8 cellular contexts compared by ENCODE assay signal in the genomic region with DNA sequence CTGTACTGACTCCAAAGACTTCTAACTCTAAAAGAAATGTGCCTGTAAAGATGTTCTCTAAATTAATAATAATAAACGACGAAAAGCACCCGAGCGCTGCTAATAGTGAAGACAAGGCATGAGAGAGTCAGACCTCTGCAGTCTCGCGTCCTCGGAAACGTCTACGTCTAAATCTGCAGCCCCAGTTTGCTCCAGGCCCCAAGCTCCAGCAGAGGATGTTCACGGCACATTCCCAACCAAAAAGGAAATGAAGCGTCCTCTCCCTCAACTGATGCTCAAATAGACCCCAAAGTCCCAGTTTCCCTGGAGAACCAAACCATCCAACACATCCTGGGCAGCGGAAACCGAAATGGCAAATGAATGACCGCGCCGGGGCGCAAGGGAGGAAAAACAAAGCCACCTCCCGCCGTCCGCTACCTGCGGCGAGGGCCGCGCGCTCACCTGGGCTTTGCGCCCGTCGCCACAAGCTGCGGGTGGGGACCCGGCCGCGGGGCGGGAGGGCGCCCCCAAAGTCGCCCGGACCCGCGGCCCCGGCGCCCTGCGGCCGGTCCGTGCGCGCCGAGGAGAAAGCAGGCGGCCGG. TPM values are rescaled to one million over a fixed set of nuclear protein-coding genes. Genes with fewer than 3 reads are reported as not detected.
DNase-seq lines count a peak whose midpoint lies in the region; ATAC-seq, FAIRE-seq and TF ChIP-seq lines count a peak whose summit lies in the region.

No MANE protein-coding gene starts in this region.

- H3K79me1 ChIP-seq in H1 (ENCODE audit: low read depth, low read length) (no peaks in the 10 kb centered on the region), mesendoderm (ENCODE audit: low read length) (peaks cover 2% of the 10 kb centered on the region)

- POLR2A ChIA-PET in H1 (lab: Charles Lee; ENCODE audit: partially characterized antibody) = interaction anchor here (0.6 to 2.9 kb wide), 8 partner anchors 9 to 153 kb away, joined by 3 to 10 read pairs (median 4); a partner anchor contains a TSS

- H2BK15ac ChIP-seq in H1 (ENCODE audit: low read length) (no peak overlapping the region), mesendoderm (replicated peaks; ENCODE audit: low read depth) (no peak overlapping the region)

- no peak overlapping the region for H2BK120ac ChIP-seq in H1 (replicated peaks; ENCODE audit: low read depth, low read length)
- H2BK120ac ChIP-seq in mesendoderm (ENCODE audit: low read depth, low read length) = no peak overlapping the region

- no peak overlapping the region for H2BK20ac ChIP-seq in H1 (ENCODE audit: low read length)

- no peak overlapping the region for H2BK5ac ChIP-seq in H1 (ENCODE audit: low read depth, low read length)
- H2BK5ac ChIP-seq in mesendoderm (ENCODE audit: low read length) = no peak overlapping the region

- H3K4me3 ChIP-seq in AG09309 (ENCODE audit: control insufficient read depth, low read depth, low read length) (peak overlapping the region; percentile 62), H1 (ENCODE audit: extremely low read depth in 1 of 4, insufficient read depth in 2 of 4, low read depth in 3 of 4, low read length in 4 of 4) (peak overlapping the region; percentile 63 to 81 (median 72)), mesendoderm (ENCODE audit: low read length) (peak overlapping the region; percentile 56)

- TF ChIP-seq POLR2A in H1 (IDR thresholded peaks at IDR 0.05; ENCODE audit: control extremely low read depth in 1 of 2, low read depth in 2 of 2, low read length in 2 of 2) = no peak; a peak in 1 of 3 replicates

- no peak overlapping the region for H4K91ac ChIP-seq in H1 (replicated peaks; ENCODE audit: insufficient read length, low read length)

- H4K8ac ChIP-seq in H1 (ENCODE audit: extremely low read depth, insufficient read depth, low read length) = peak overlapping the region; percentile 41; the same call in 1 of the 2 replicates
- no peak overlapping the region for H4K8ac ChIP-seq in mesendoderm (ENCODE audit: low read depth, low read length)

- WGBS in H1 (ENCODE audit: extremely low coverage in 1 of 2, insufficient coverage in 1 of 2, insufficient read length in 1 of 2, insufficient replicate concordance in 2 of 2, low coverage in 1 of 2, low lambda C conversion rate in 2 of 2, missing lambda C conversion rate in 1 of 2), 2 experiments = 8% methylated on average over 23 of the region's 48 CpGs; no CpG with 5 or more reads in 1 of the 2 experiments
- no CpG with 5 or more reads among the region's 48 CpGs for WGBS in mesendoderm (ENCODE audit: extremely low coverage, insufficient coverage, low lambda C conversion rate)

- no peak overlapping the region for H4K5ac ChIP-seq in H1 (ENCODE audit: insufficient read length, low read depth, low read length)
- H4K5ac ChIP-seq in mesendoderm (ENCODE audit: low read length) = no peak overlapping the region

- TF ChIP-seq RAD21 in H1 (IDR thresholded peaks at IDR 0.05 in 1 of 2, conservative IDR thresholded peaks at IDR 0.05 in 1 of 2; ENCODE audit: low read depth in 2 of 2, low read length in 2 of 2) = no peak

- no peak overlapping the region for H2AK5ac ChIP-seq in H1 (ENCODE audit: low read depth, low read length)
- no peak overlapping the region for H2AK5ac ChIP-seq in mesendoderm (ENCODE audit: low read length)

- H3K23ac ChIP-seq in H1 (ENCODE audit: insufficient read length) (no peak overlapping the region), mesendoderm (ENCODE audit: low read length) (no peak overlapping the region)

- H3K27me3 ChIP-seq in H1 (replicated peaks in 1 of 4; ENCODE audit: control insufficient read depth in 3 of 4, extremely low read depth in 1 of 4, insufficient read depth in 3 of 4, low read length in 3 of 4) (peaks cover 4 to 25% (median 17%) of the 10 kb centered on the region in 4 experiments), mesendoderm (ENCODE audit: insufficient read depth, low read length, poor library complexity) (no peaks in the 10 kb centered on the region)

- H3K79me2 ChIP-seq in H1 (ENCODE audit: control insufficient read depth in 1 of 2, insufficient read depth in 2 of 2, low read length in 2 of 2) (no peaks in the 10 kb centered on the region), mesendoderm (ENCODE audit: control insufficient read depth, insufficient read depth, low read length) (no peaks in the 10 kb centered on the region)

- H3K9me3 ChIP-seq in H1 (ENCODE audit: insufficient read depth in 2 of 2, low read depth in 1 of 2, low read length in 1 of 2) = no peaks in the 10 kb centered on the region

- H3K4me2 ChIP-seq in H1 (ENCODE audit: insufficient read depth in 1 of 2, low read depth in 2 of 2, low read length in 2 of 2) (peak overlapping the region; percentile 91 to 93), mesendoderm (ENCODE audit: low read length) (peak overlapping the region; percentile 88)

- no peak for TF ChIP-seq EP300 in H1 (IDR thresholded peaks at IDR 0.05; ENCODE audit: borderline replicate concordance in 1 of 2, low read depth in 2 of 2, low read length in 2 of 2)

- H3K27ac ChIP-seq in H1 (ENCODE audit: low read depth, low read length) = no peak overlapping the region
- H3K27ac ChIP-seq in mesendoderm (ENCODE audit: low read depth, low read length) = peak overlapping the region; percentile 87

- no peaks in the 10 kb centered on the region for H4K20me1 ChIP-seq in H1 (replicated peaks in 1 of 2; ENCODE audit: control insufficient read depth in 1 of 2, insufficient read depth in 2 of 2, low read length in 2 of 2)

- FAIRE-seq in H1 (lab: Jason Lieb, UNC) (no peak), urothelium cell line (lab: Jason Lieb, UNC) (no peak)

- H3K9ac ChIP-seq in H1 (replicated peaks in 1 of 4; ENCODE audit: extremely low read depth in 1 of 4, low read depth in 3 of 4, low read length in 3 of 4) (peak overlapping the region; percentile 71 to 83 (median 78)), mesendoderm (ENCODE audit: low read length) (peak overlapping the region; percentile 75)

- peaks cover 9% of the 10 kb centered on the region for H3K23me2 ChIP-seq in H1 (ENCODE audit: low read depth, low read length)

- CTCF ChIA-PET in H1 (lab: Charles Lee; ENCODE audit: partially characterized antibody) = interaction anchor here (1.1 to 2.6 kb wide), 8 partner anchors 11 to 525 kb away, joined by 3 to 16 read pairs (median 3); no protein-coding TSS in a partner anchor

- H2BK12ac ChIP-seq in H1 (ENCODE audit: low read depth, low read length) = no peak overlapping the region

- DNase-seq in AG09309 (ENCODE audit: low read depth) (no peak), SHP77 (lab: John Stamatoyannopoulos, UW) (peak; percentile 40 to 75), H1 (ENCODE audit: low read depth in 1 of 2, low spot score in 2 of 2) (no peak), mesendoderm (peak; percentile 86), urothelium cell line (ENCODE audit: low spot score) (peak; percentile 51)

- H3K36me3 ChIP-seq in H1 (ENCODE audit: control insufficient read depth in 2 of 4, insufficient read depth in 4 of 4, low read length in 3 of 4) = no peaks in the 10 kb centered on the region
- H3K36me3 ChIP-seq in mesendoderm (ENCODE audit: control insufficient read depth, insufficient read depth, low read length) = no peaks in the 10 kb centered on the region

- H3K4ac ChIP-seq in H1 (replicated peaks; ENCODE audit: insufficient read length, low read depth, low read length) (no peak overlapping the region), mesendoderm (ENCODE audit: low read depth, low read length) (peak overlapping the region; percentile 49)

- H3K4me1 ChIP-seq in H1 (replicated peaks in 1 of 4; ENCODE audit: control insufficient read depth in 3 of 4, insufficient read depth in 4 of 4, low read length in 3 of 4) (peaks cover 0 to 3% (median 1%) of the 10 kb centered on the region in 4 experiments; a peak in 3 of 7 replicates), mesendoderm (ENCODE audit: control insufficient read depth, low read depth, low read length) (peaks cover 21% of the 10 kb centered on the region)

- H3K18ac ChIP-seq in H1 (ENCODE audit: extremely low read depth, low read length) (peak overlapping the region; percentile 75; the same call in 1 of the 2 replicates), mesendoderm (ENCODE audit: low read length) (peak overlapping the region; percentile 76)

- peak overlapping the region; percentile 44 for H2AFZ ChIP-seq in H1 (ENCODE audit: low read length)

- H3K56ac ChIP-seq in H1 (replicated peaks; ENCODE audit: insufficient read length, low read depth, low read length) (peak overlapping the region; percentile 27), mesendoderm (ENCODE audit: low read length) (peak overlapping the region; percentile 87)

- ATAC-seq in GM18868 (IDR thresholded peaks at IDR 0.05; ENCODE audit: unreplicated experiment) = peak; percentile 35
- peak; percentile 40 for ATAC-seq in HG03460 (IDR thresholded peaks at IDR 0.05; ENCODE audit: unreplicated experiment)
- no peak for ATAC-seq in HG02973 (IDR thresholded peaks at IDR 0.05; ENCODE audit: unreplicated experiment)

- H3K14ac ChIP-seq in H1 (ENCODE audit: insufficient read length) = no peak overlapping the region

- TF ChIP-seq CTCF in AG09309 (IDR thresholded peaks at IDR 0.05; ENCODE audit: control insufficient read depth, insufficient read depth, low read depth, low read length, missing control alignments) (peak; percentile 26), H1 (IDR thresholded peaks at IDR 0.05; ENCODE audit: control extremely low read depth in 1 of 3, insufficient read depth in 1 of 3, low read depth in 1 of 3, low read length in 3 of 3) (peak in 1 of 3 experiments; percentile 18; a peak in 1 of 4 replicates)

RNA-seq across cellular contexts. Expression of a gene that starts 0.9 kb away (rescaled TPM):
- 3.6 and 5.1 TPM in 2 replicates for total RNA-seq in H1 (2021; fragmentation: NEBNext Ultra II Directional; extraction: Animal tissue kit (Norgen Biotek cat#: 25700))
- polyA plus RNA-seq in H1 (2011; rRNA removed) = 1.2 TPM in 2 replicates
- polyA plus RNA-seq in H1 (2011; cell fraction: cytosol; rRNA removed) = 0.92 TPM
- polyA plus RNA-seq in H1 (2011; cell fraction: nucleus; rRNA removed) = 2.5 TPM
- polyA plus RNA-seq in H1 (2012, experiment 1 of 2) = 1.4 to 2.0 TPM (median 1.7 TPM) in 4 replicates
- 0.26 TPM for polyA plus RNA-seq in H1 (2012, experiment 2 of 2)
- 1.4 TPM for polyA plus RNA-seq in H1 (2013, experiment 1 of 2)
- polyA plus RNA-seq in H1 (2013, experiment 2 of 2) = 1.5 TPM
- polyA minus RNA-seq in H1 (2011; rRNA and poly(A)+ RNA removed) = 9.4 and 10.9 TPM in 2 replicates
- polyA minus RNA-seq in H1 (2011; cell fraction: cytosol; rRNA and poly(A)+ RNA removed) = 1.8 TPM
- 22.2 TPM for polyA minus RNA-seq in H1 (2011; cell fraction: nucleus; rRNA and poly(A)+ RNA removed)
- polyA plus RNA-seq in mesendoderm (2013, experiment 1 of 2) = 1.5 TPM
- polyA plus RNA-seq in mesendoderm (2013, experiment 2 of 2) = 1.7 TPM

RNA-seq across cellular contexts. Expression of a gene that starts 47.1 kb away (rescaled TPM):
- total RNA-seq in H1 (2021; fragmentation: NEBNext Ultra II Directional; extraction: Animal tissue kit (Norgen Biotek cat#: 25700)) = 31.9 and 42.2 TPM in 2 replicates
- polyA plus RNA-seq in H1 (2011; rRNA removed) = 6.1 and 8.3 TPM in 2 replicates
- 15.1 TPM for polyA plus RNA-seq in H1 (2011; cell fraction: cytosol; rRNA removed)
- polyA plus RNA-seq in H1 (2011; cell fraction: nucleus; rRNA removed) = 26.5 TPM
- 21.8 to 51.1 TPM (median 33.4 TPM) in 4 replicates for polyA plus RNA-seq in H1 (2012, experiment 1 of 2)
- polyA plus RNA-seq in H1 (2012, experiment 2 of 2) = 1.7 TPM
- 44.2 TPM for polyA plus RNA-seq in H1 (2013, experiment 1 of 2)
- polyA plus RNA-seq in H1 (2013, experiment 2 of 2) = 35.5 TPM
- 25.3 and 41.2 TPM in 2 replicates for polyA minus RNA-seq in H1 (2011; rRNA and poly(A)+ RNA removed)
- 19.7 TPM for polyA minus RNA-seq in H1 (2011; cell fraction: cytosol; rRNA and poly(A)+ RNA removed)
- polyA minus RNA-seq in H1 (2011; cell fraction: nucleus; rRNA and poly(A)+ RNA removed) = 151 TPM
- 18.4 TPM for polyA plus RNA-seq in mesendoderm (2013, experiment 1 of 2)
- polyA plus RNA-seq in mesendoderm (2013, experiment 2 of 2) = 17.4 TPM

Comparison
In these comparisons a context has a peak if more than half of its experiments do, and no peak if none do; other contexts are left out.
1. DNase-seq: peak in SHP77 (2 of 2), mesendoderm (single experiment) and urothelium cell line (single experiment); none in AG09309 (single experiment) and H1 (0 of 2).
2. Peak in every context shown above with its lines, with median percentiles within 50 percentile points of each other: H3K4me3 ChIP-seq.